ENCODE assay signal across 10 cellular contexts in genomic region chr1:12450831-12451559, GRCh38.
A peak's percentile ranks its signal among the peaks of the same experiment; 100 is the strongest.
DNase-seq lines count a peak whose midpoint lies in the region; ATAC-seq, FAIRE-seq and TF ChIP-seq lines count a peak whose summit lies in the region.
"Had no signal": no experiment of that assay in that cellular context is flagged by ENCODE, and none has a peak within 500 bp of the region (broad histone marks: within the 10 kb centered on the region; RNA-seq: fewer than 3 reads in every experiment).

No MANE protein-coding gene starts in this region.

- H3K9me3 Mint-ChIP-seq in activated naive CD8-positive, alpha-beta T cell (ENCODE audit: low read depth) = no peaks in the 10 kb centered on the region
- H3K9me3 Mint-ChIP-seq in type B pancreatic cell = no peaks in the 10 kb centered on the region

- H3K36me3 ChIP-seq in heart left ventricle = peaks cover 0 to 17% (median 1%) of the 10 kb centered on the region in 9 donors
- no peaks in the 10 kb centered on the region for H3K36me3 ChIP-seq in muscle layer of duodenum (ENCODE audit: control insufficient read depth in 1 of 2, insufficient read depth in 2 of 2, low read length in 2 of 2)

- WGBS in heart left ventricle, 4 donors = 56 to 75% (median 66%) methylated on average over 2 of the region's 2 CpGs

- H3K4me1 Mint-ChIP-seq in activated naive CD8-positive, alpha-beta T cell (ENCODE audit: low read depth) = peaks cover 94% of the 10 kb centered on the region
- H3K4me1 Mint-ChIP-seq in type B pancreatic cell (ENCODE audit: unreplicated experiment) = peaks cover 70% of the 10 kb centered on the region

- peaks cover 21% of the 10 kb centered on the region for H3K36me3 Mint-ChIP-seq in activated naive CD8-positive, alpha-beta T cell
- H3K36me3 Mint-ChIP-seq in type B pancreatic cell = peaks cover 15% of the 10 kb centered on the region

- ATAC-seq in heart left ventricle (no peak), Right ventricle myocardium superior (ENCODE audit: poor library complexity) (no peak), HG03139 (IDR thresholded peaks at IDR 0.05; ENCODE audit: unreplicated experiment) (no peak)

- peak overlapping the region; percentile 71 for H3K4me3 Mint-ChIP-seq in activated naive CD8-positive, alpha-beta T cell
- peak overlapping the region; percentile 10 for H3K4me3 Mint-ChIP-seq in type B pancreatic cell

- peak overlapping the region; percentile 99 for H3K27ac Mint-ChIP-seq in activated naive CD8-positive, alpha-beta T cell
- H3K27ac Mint-ChIP-seq in type B pancreatic cell = peak overlapping the region; percentile 21

- no peaks in the 10 kb centered on the region for H3K27me3 Mint-ChIP-seq in activated naive CD8-positive, alpha-beta T cell
- no peaks in the 10 kb centered on the region for H3K27me3 Mint-ChIP-seq in type B pancreatic cell

- FAIRE-seq in GM19239 (lab: Jason Lieb, UNC) = no peak

- TF ChIP-seq POLR2A in heart left ventricle (IDR thresholded peaks at IDR 0.05) = no peak

- H3K4me3 ChIP-seq in heart left ventricle = no peak overlapping the region
- H3K4me3 ChIP-seq in muscle layer of duodenum (ENCODE audit: low read depth in 1 of 2, low read length in 2 of 2) = no peak overlapping the region

- TF ChIP-seq CTCF in heart left ventricle (IDR thresholded peaks at IDR 0.05) (no peak), type B pancreatic cell (conservative IDR thresholded peaks at IDR 0.05) (no peak)

- no peaks in the 10 kb centered on the region for H3K27me3 ChIP-seq in heart left ventricle
- no peaks in the 10 kb centered on the region for H3K27me3 ChIP-seq in muscle layer of duodenum (ENCODE audit: low read depth, low read length)
- H3K27me3 ChIP-seq: neutrophil had no signal

- DNase-seq in heart left ventricle (no peak), Right ventricle myocardium superior (no peak), type B pancreatic cell (ENCODE audit: extremely low spot score, unreplicated experiment) (no peak), inferior parietal cortex (ENCODE audit: extremely low spot score) (no peak), GM19239 (ENCODE audit: insufficient read length, low spot score) (no peak)
- DNase-seq: activated gamma-delta T cell treated with Interleukin-2 at 50 U/mL for 16 hours had no signal

- intact Hi-C loops in heart left ventricle (cut with DNase I) (loop anchor here in 1 of 10 donors (5.0 kb wide), 1 partner anchor 166 kb away; the partner anchor contains the start of gene DHRS3), Right ventricle myocardium superior (cut with DNase I) (no loop called here)

- peak overlapping the region; percentile 44 to 86 (median 68) for H3K27ac ChIP-seq in heart left ventricle
- peak overlapping the region; percentile 14 for H3K27ac ChIP-seq in muscle layer of duodenum (ENCODE audit: low read length)
- H3K27ac ChIP-seq: neutrophil had no signal

- H3K9me3 ChIP-seq in heart left ventricle (no peaks in the 10 kb centered on the region), muscle layer of duodenum (ENCODE audit: control insufficient read depth in 1 of 2, low read length in 2 of 2) (no peaks in the 10 kb centered on the region)
- H3K9me3 ChIP-seq: neutrophil had no signal

- H3K4me1 ChIP-seq in heart left ventricle (peaks cover 22 to 100% (median 88%) of the 10 kb centered on the region in 12 donors), muscle layer of duodenum (ENCODE audit: control insufficient read depth in 1 of 2, insufficient read depth in 2 of 2, low read length in 2 of 2) (peaks cover 37 to 59% of the 10 kb centered on the region in 2 donors)
